In genomic region chr11:66248903-66249302, GRCh38 we compare ENCODE assay signal across 16 cellular contexts. TPM values are rescaled to one million over a fixed set of nuclear protein-coding genes. Genes with fewer than 3 reads are reported as not detected.
DNase-seq lines count a peak whose midpoint lies in the region; ATAC-seq, FAIRE-seq and TF ChIP-seq lines count a peak whose summit lies in the region.
"Had no signal": no experiment of that assay in that cellular context is flagged by ENCODE, and none has a peak within 500 bp of the region (broad histone marks: within the 10 kb centered on the region; RNA-seq: fewer than 3 reads in every experiment).

No MANE protein-coding gene starts in this region.

- TF ChIP-seq EP300 in HepG2 (IDR thresholded peaks at IDR 0.05; ENCODE audit: low read depth in 2 of 2, low read length in 2 of 2): no peak
- TF ChIP-seq EP300 in HepG2 (CRISPR knock-in tag; IDR thresholded peaks at IDR 0.05; ENCODE audit: borderline replicate concordance): no peak

- H3K9ac ChIP-seq in HepG2 (ENCODE audit: insufficient read depth, low read depth, low read length): no peak overlapping the region
- H3K9ac ChIP-seq: KMS-11 had no signal

- peaks cover 8% of the 10 kb centered on the region for H3K36me3 Mint-ChIP-seq in T-helper 17 cell (ENCODE audit: low read depth)
- peaks cover 0 to 50% (median 0%) of the 10 kb centered on the region in 3 donors for H3K36me3 Mint-ChIP-seq in naive thymus-derived CD8-positive, alpha-beta T cell

- H3K27me3 Mint-ChIP-seq in T-helper 17 cell: no peaks in the 10 kb centered on the region
- no peaks in the 10 kb centered on the region for H3K27me3 Mint-ChIP-seq in naive thymus-derived CD8-positive, alpha-beta T cell

- 79% methylated on average over 6 of the region's 6 CpGs for whole genome bisulfite sequencing in HepG2 (ENCODE audit: low lambda C conversion rate)
- 93% methylated on average over 3 of the region's 6 CpGs for WGBS in right lobe of liver (ENCODE audit: insufficient coverage, low coverage, low lambda C conversion rate, missing lambda C conversion rate)

- no peaks in the 10 kb centered on the region for H3K9me3 Mint-ChIP-seq in naive thymus-derived CD8-positive, alpha-beta T cell
- H3K9me3 Mint-ChIP-seq: HFFc6 had no signal

- H3K36me3 ChIP-seq in HepG2 (replicated peaks in 1 of 2; ENCODE audit: control insufficient read depth in 1 of 2, insufficient read depth in 2 of 2, low read length in 2 of 2) (no peaks in the 10 kb centered on the region), right lobe of liver (no peaks in the 10 kb centered on the region)
- H3K36me3 ChIP-seq: BE2C had no signal

- POLR2A ChIA-PET in HepG2 (lab: Yijun Ruan, JAX): no interaction called here
- POLR2A ChIA-PET in naive thymus-derived CD8-positive, alpha-beta T cell (lab: Charles Lee): no interaction called here

- no peak for TF ChIP-seq POLR2A in HepG2 (IDR thresholded peaks at IDR 0.05; ENCODE audit: insufficient read depth in 1 of 2, low read depth in 2 of 2, low read length in 2 of 2)
- TF ChIP-seq POLR2A in right lobe of liver (IDR thresholded peaks at IDR 0.05): no peak

- H2AFZ ChIP-seq in HepG2 (ENCODE audit: low read length): no peak overlapping the region
- H2AFZ ChIP-seq: PC-9 had no signal

- BruUV-seq in HepG2 (replicated peaks; lab: Mats Ljungman, UMichigan): no TSS peak

- no peaks in the 10 kb centered on the region for H4K20me1 ChIP-seq in HepG2 (ENCODE audit: insufficient read depth, low read length)

- no peak for TF ChIP-seq RAD21 in HepG2 (CRISPR knock-in tag; IDR thresholded peaks at IDR 0.05)

- no peak for DNase-seq in HepG2 (ENCODE audit: low spot score)
- no peak for DNase-seq in right lobe of liver
- DNase-seq in T-helper 17 cell: no peak
- no peak for DNase-seq in naive thymus-derived CD8-positive, alpha-beta T cell
- no peak for DNase-seq in activated CD4-positive, CD25-positive, alpha-beta regulatory T cell treated with anti-CD3 and anti-CD28 coated beads, Interleukin-2, amount 50 U/mL, for 72 hours
- no peak for DNase-seq in NCI-H226
- DNase-seq: ACHN, BE2C, GF-D8, HFFc6, MM.1S, NCI-H1105, NCI-H1694 treated with DMSO at 0.1 percent for 48 hours, NCI-H774, PC-9 had no signal

- H3K27ac ChIP-seq in HepG2 (ENCODE audit: extremely low read length, insufficient read depth, low read length) (no peak overlapping the region), right lobe of liver (no peak overlapping the region)
- H3K27ac ChIP-seq: KMS-11, PC-9 had no signal

- no peak for TF ChIP-seq CTCF in HepG2 (CRISPR knock-in tag; IDR thresholded peaks at IDR 0.05)
- no peak for TF ChIP-seq CTCF in right lobe of liver (IDR thresholded peaks at IDR 0.05)

- ATAC-seq in HepG2 (no peak), right lobe of liver (no peak), T-helper 17 cell (no peak)
- ATAC-seq in naive thymus-derived CD8-positive, alpha-beta T cell: no peak

- H3K9me3 ChIP-seq in HepG2 (ENCODE audit: low read length) (no peaks in the 10 kb centered on the region), right lobe of liver (no peaks in the 10 kb centered on the region), T-helper 17 cell (ENCODE audit: control insufficient read depth, low read length, poor library complexity, severe bottlenecking) (no peaks in the 10 kb centered on the region)
- H3K9me3 ChIP-seq: BE2C had no signal

- no peak for FAIRE-seq in HepG2 (lab: Jason Lieb, UNC)

- in situ Hi-C loops in HepG2 (cut with HindIII; ENCODE audit: extremely low pct_ligation_motif_present, low pct_unique_long_range_greater_than_20kb): no loop called here

- no peak overlapping the region for H3K4me3 Mint-ChIP-seq in T-helper 17 cell
- peak overlapping the region in 1 of 10 donors; percentile 11 for H3K4me3 Mint-ChIP-seq in naive thymus-derived CD8-positive, alpha-beta T cell
- H3K4me3 Mint-ChIP-seq: HFFc6 had no signal

- peaks cover 22% of the 10 kb centered on the region for H3K4me1 Mint-ChIP-seq in T-helper 17 cell
- peaks cover 4 to 32% (median 19%) of the 10 kb centered on the region in 4 donors for H3K4me1 Mint-ChIP-seq in naive thymus-derived CD8-positive, alpha-beta T cell

- no peak overlapping the region for H3K4me2 ChIP-seq in HepG2 (ENCODE audit: low read depth, low read length)
- H3K4me2 ChIP-seq: KMS-11, PC-9 had no signal

- no peaks in the 10 kb centered on the region for H3K27me3 ChIP-seq in HepG2 (ENCODE audit: control insufficient read depth in 1 of 2, insufficient read depth in 2 of 2, low read length in 2 of 2)
- no peaks in the 10 kb centered on the region for H3K27me3 ChIP-seq in right lobe of liver
- H3K27me3 ChIP-seq: BE2C had no signal

- intact Hi-C loops in HepG2 (cut with micrococcal nuclease; ENCODE audit: unreplicated experiment) (no loop called here), right lobe of liver (cut with DNase I) (no loop called here)

- H3K27ac Mint-ChIP-seq in T-helper 17 cell: peak overlapping the region; percentile 95
- peak overlapping the region in 7 of 10 donors; percentile 3 to 70 (median 62) for H3K27ac Mint-ChIP-seq in naive thymus-derived CD8-positive, alpha-beta T cell
- H3K27ac Mint-ChIP-seq: HFFc6 had no signal

- CTCF ChIA-PET in HepG2 (lab: Yijun Ruan, JAX; ENCODE audit: low intra/inter-chr PET ratio, low total read pairs): no interaction called here

- H3K79me2 ChIP-seq in HepG2 (ENCODE audit: insufficient read depth, low read length): no peaks in the 10 kb centered on the region

- H3K4me1 ChIP-seq in HepG2 (ENCODE audit: insufficient read depth, low read length): no peaks in the 10 kb centered on the region
- no peaks in the 10 kb centered on the region for H3K4me1 ChIP-seq in right lobe of liver
- H3K4me1 ChIP-seq: BE2C had no signal

- H3K4me3 ChIP-seq in HepG2 (replicated peaks in 1 of 3; ENCODE audit: insufficient read depth in 1 of 3, low read depth in 2 of 3, low read length in 3 of 3) (no peak overlapping the region), right lobe of liver (no peak overlapping the region)
- H3K4me3 ChIP-seq: PC-9 had no signal

RNA-seq across cellular contexts. Expression of gene KLC2, which starts 8.6 kb away (rescaled TPM):
- total RNA-seq in HepG2 (2016; rRNA removed; fragmentation: Illumina TruSeq; extraction: Trizol) (5.8 and 8.9 TPM in 2 replicates), right lobe of liver (10 to 100 TPM in 1 of 6 experiments, 1 to 10 TPM in 5; 3.8 to 11.5 (median 6.3) TPM), T-helper 17 cell (10 to 100 TPM; 55.1 to 58.3 TPM)
- total RNA-seq in HepG2 (2016; cell fraction: cytosol; rRNA removed; fragmentation: Illumina TruSeq; extraction: Trizol; ENCODE audit: low read depth): 2.9 and 4.1 TPM in 2 replicates
- total RNA-seq in HepG2 (2016; cell fraction: insoluble cytoplasmic fraction; rRNA removed; fragmentation: Illumina TruSeq; extraction: Trizol): 6.4 and 10.4 TPM in 2 replicates
- total RNA-seq in HepG2 (2016; cell fraction: membrane; rRNA removed; fragmentation: Illumina TruSeq; extraction: Trizol): 5.1 and 5.2 TPM in 2 replicates
- total RNA-seq in HepG2 (2016; cell fraction: nucleus; rRNA removed; fragmentation: Illumina TruSeq; extraction: Trizol): 7.2 and 9.9 TPM in 2 replicates
- 9.2 and 13.5 TPM in 2 replicates for polyA plus RNA-seq in HepG2 (2011; rRNA removed)
- polyA plus RNA-seq in HepG2 (2011; cell fraction: cytosol; rRNA removed): 6.2 and 8.0 TPM in 2 replicates
- polyA plus RNA-seq in HepG2 (2011; cell fraction: nucleus; rRNA removed): 37.0 and 38.9 TPM in 2 replicates
- 8.0 and 20.4 TPM in 2 replicates for polyA plus RNA-seq in HepG2 (2012)
- polyA plus RNA-seq in HepG2 (2016; cell fraction: cytosol; fragmentation: Illumina TruSeq; extraction: Trizol; ENCODE audit: low read depth): 2.3 and 2.5 TPM in 2 replicates
- 10.3 and 13.3 TPM in 2 replicates for polyA plus RNA-seq in HepG2 (2016; cell fraction: insoluble cytoplasmic fraction; fragmentation: Illumina TruSeq; extraction: Trizol; ENCODE audit: low read depth)
- polyA plus RNA-seq in HepG2 (2016; cell fraction: membrane; fragmentation: Illumina TruSeq; extraction: Trizol; ENCODE audit: low read depth): 4.7 and 5.2 TPM in 2 replicates
- 23.2 and 27.0 TPM in 2 replicates for polyA plus RNA-seq in HepG2 (2016; cell fraction: nucleus; fragmentation: Illumina TruSeq; extraction: Trizol; ENCODE audit: insufficient read depth, low read depth)
- 17.2 and 38.7 TPM in 2 replicates for polyA minus RNA-seq in HepG2 (2011; rRNA and poly(A)+ RNA removed; ENCODE audit: low replicate concordance)
- 5.8 and 6.9 TPM in 2 replicates for polyA minus RNA-seq in HepG2 (2011; cell fraction: cytosol; rRNA and poly(A)+ RNA removed)
- polyA minus RNA-seq in HepG2 (2011; cell fraction: nucleus; rRNA and poly(A)+ RNA removed): 6.4 and 8.5 TPM in 2 replicates
- 10 to 100 TPM; 35.7 to 38.4 TPM for total RNA-seq in naive thymus-derived CD8-positive, alpha-beta T cell
- 1 to 10 TPM; 3.7 to 8.1 (median 6.1) TPM for polyA plus RNA-seq in naive thymus-derived CD8-positive, alpha-beta T cell

RNA-seq across cellular contexts. Expression of gene RAB1B, which starts 19.5 kb away (rescaled TPM):
- total RNA-seq in HepG2 (2016; rRNA removed; fragmentation: Illumina TruSeq; extraction: Trizol) (73.7 and 77.9 TPM in 2 replicates), right lobe of liver (10 to 100 TPM; 52.3 to 69.0 (median 59.6) TPM), T-helper 17 cell (10 to 100 TPM; 72.8 to 89.1 TPM)
- total RNA-seq in HepG2 (2016; cell fraction: cytosol; rRNA removed; fragmentation: Illumina TruSeq; extraction: Trizol; ENCODE audit: low read depth): 22.8 and 24.5 TPM in 2 replicates
- total RNA-seq in HepG2 (2016; cell fraction: insoluble cytoplasmic fraction; rRNA removed; fragmentation: Illumina TruSeq; extraction: Trizol): 71.1 and 82.5 TPM in 2 replicates
- total RNA-seq in HepG2 (2016; cell fraction: membrane; rRNA removed; fragmentation: Illumina TruSeq; extraction: Trizol): 43.6 and 49.5 TPM in 2 replicates
- 29.4 and 33.2 TPM in 2 replicates for total RNA-seq in HepG2 (2016; cell fraction: nucleus; rRNA removed; fragmentation: Illumina TruSeq; extraction: Trizol)
- polyA plus RNA-seq in HepG2 (2011; rRNA removed): 87.9 and 97.8 TPM in 2 replicates
- polyA plus RNA-seq in HepG2 (2011; cell fraction: cytosol; rRNA removed): 86.4 and 116 TPM in 2 replicates
- 58.8 and 60.5 TPM in 2 replicates for polyA plus RNA-seq in HepG2 (2011; cell fraction: nucleus; rRNA removed)
- polyA plus RNA-seq in HepG2 (2012): 48.5 and 57.1 TPM in 2 replicates
- 28.9 and 32.8 TPM in 2 replicates for polyA plus RNA-seq in HepG2 (2016; cell fraction: cytosol; fragmentation: Illumina TruSeq; extraction: Trizol; ENCODE audit: low read depth)
- 89.9 and 95.0 TPM in 2 replicates for polyA plus RNA-seq in HepG2 (2016; cell fraction: insoluble cytoplasmic fraction; fragmentation: Illumina TruSeq; extraction: Trizol; ENCODE audit: low read depth)
- polyA plus RNA-seq in HepG2 (2016; cell fraction: membrane; fragmentation: Illumina TruSeq; extraction: Trizol; ENCODE audit: low read depth): 51.2 TPM in 2 replicates
- polyA plus RNA-seq in HepG2 (2016; cell fraction: nucleus; fragmentation: Illumina TruSeq; extraction: Trizol; ENCODE audit: insufficient read depth, low read depth): 63.8 and 71.2 TPM in 2 replicates
- polyA minus RNA-seq in HepG2 (2011; rRNA and poly(A)+ RNA removed; ENCODE audit: low replicate concordance): 142 and 271 TPM in 2 replicates
- polyA minus RNA-seq in HepG2 (2011; cell fraction: cytosol; rRNA and poly(A)+ RNA removed): 48.5 and 50.0 TPM in 2 replicates
- 7.7 and 9.4 TPM in 2 replicates for polyA minus RNA-seq in HepG2 (2011; cell fraction: nucleus; rRNA and poly(A)+ RNA removed)
- total RNA-seq in naive thymus-derived CD8-positive, alpha-beta T cell: 10 to 100 TPM; 68.4 to 69.2 TPM
- polyA plus RNA-seq in naive thymus-derived CD8-positive, alpha-beta T cell: 10 to 100 TPM; 13.1 to 16.1 (median 14.0) TPM

RNA-seq across cellular contexts. Expression of gene CNIH2, which starts 29.1 kb away (rescaled TPM):
- total RNA-seq in HepG2 (2016; rRNA removed; fragmentation: Illumina TruSeq; extraction: Trizol): 0.18 and 0.60 TPM in 2 replicates
- 0.44 and 1.2 TPM in 2 replicates for total RNA-seq in HepG2 (2016; cell fraction: cytosol; rRNA removed; fragmentation: Illumina TruSeq; extraction: Trizol; ENCODE audit: low read depth)
- total RNA-seq in HepG2 (2016; cell fraction: insoluble cytoplasmic fraction; rRNA removed; fragmentation: Illumina TruSeq; extraction: Trizol): 0.13 and 0.17 TPM in 2 replicates
- total RNA-seq in HepG2 (2016; cell fraction: membrane; rRNA removed; fragmentation: Illumina TruSeq; extraction: Trizol): 1.2 TPM in 2 replicates
- total RNA-seq in HepG2 (2016; cell fraction: nucleus; rRNA removed; fragmentation: Illumina TruSeq; extraction: Trizol): 0.47 and 0.69 TPM in 2 replicates
- 0.25 and 0.69 TPM in 2 replicates for polyA plus RNA-seq in HepG2 (2011; rRNA removed)
- 0.32 and 0.35 TPM in 2 replicates for polyA plus RNA-seq in HepG2 (2011; cell fraction: cytosol; rRNA removed)
- 0.47 and 0.55 TPM in 2 replicates for polyA plus RNA-seq in HepG2 (2011; cell fraction: nucleus; rRNA removed)
- 0.09 and 0.23 TPM in 2 replicates for polyA plus RNA-seq in HepG2 (2012)
- 4.5 and 4.9 TPM in 2 replicates for polyA plus RNA-seq in HepG2 (2016; cell fraction: cytosol; fragmentation: Illumina TruSeq; extraction: Trizol; ENCODE audit: low read depth)
- polyA plus RNA-seq in HepG2 (2016; cell fraction: insoluble cytoplasmic fraction; fragmentation: Illumina TruSeq; extraction: Trizol; ENCODE audit: low read depth): 0.73 and 0.97 TPM in 2 replicates
- 4.7 and 4.8 TPM in 2 replicates for polyA plus RNA-seq in HepG2 (2016; cell fraction: membrane; fragmentation: Illumina TruSeq; extraction: Trizol; ENCODE audit: low read depth)
- polyA plus RNA-seq in HepG2 (2016; cell fraction: nucleus; fragmentation: Illumina TruSeq; extraction: Trizol; ENCODE audit: insufficient read depth, low read depth): 0.59 and 1.3 TPM in 2 replicates
- polyA minus RNA-seq in HepG2 (2011; rRNA and poly(A)+ RNA removed; ENCODE audit: low replicate concordance): 0.26 TPM in 1 of 2 replicates, not detected in the other
- not detected in 2 replicates for polyA minus RNA-seq in HepG2 (2011; cell fraction: cytosol; rRNA and poly(A)+ RNA removed)
- polyA minus RNA-seq in HepG2 (2011; cell fraction: nucleus; rRNA and poly(A)+ RNA removed): not detected in 2 replicates
- total RNA-seq in right lobe of liver: under 1 TPM in 2 of 6 experiments, not detected in 4; 0.26 to 0.51 TPM
- 10 to 100 TPM in 1 of 2 donors, 1 to 10 TPM in 1; 9.0 to 14.4 TPM for total RNA-seq in T-helper 17 cell
- 1 to 10 TPM; 1.1 to 2.8 TPM for total RNA-seq in naive thymus-derived CD8-positive, alpha-beta T cell
- not detected for polyA plus RNA-seq in naive thymus-derived CD8-positive, alpha-beta T cell

RNA-seq across cellular contexts. Expression of gene YIF1A, which starts 40.0 kb away (rescaled TPM):
- total RNA-seq in HepG2 (2016; rRNA removed; fragmentation: Illumina TruSeq; extraction: Trizol) (78.9 and 145 TPM in 2 replicates), right lobe of liver (100 to 1,000 TPM in 3 of 6 experiments, 10 to 100 TPM in 3; 75.0 to 170 (median 97.9) TPM), T-helper 17 cell (10 to 100 TPM; 32.6 to 35.1 TPM)
- 67.9 and 97.5 TPM in 2 replicates for total RNA-seq in HepG2 (2016; cell fraction: cytosol; rRNA removed; fragmentation: Illumina TruSeq; extraction: Trizol; ENCODE audit: low read depth)
- total RNA-seq in HepG2 (2016; cell fraction: insoluble cytoplasmic fraction; rRNA removed; fragmentation: Illumina TruSeq; extraction: Trizol): 79.1 and 144 TPM in 2 replicates
- 74.6 and 94.5 TPM in 2 replicates for total RNA-seq in HepG2 (2016; cell fraction: membrane; rRNA removed; fragmentation: Illumina TruSeq; extraction: Trizol)
- 100 and 123 TPM in 2 replicates for total RNA-seq in HepG2 (2016; cell fraction: nucleus; rRNA removed; fragmentation: Illumina TruSeq; extraction: Trizol)
- polyA plus RNA-seq in HepG2 (2011; rRNA removed): 133 and 166 TPM in 2 replicates
- 145 and 216 TPM in 2 replicates for polyA plus RNA-seq in HepG2 (2011; cell fraction: cytosol; rRNA removed)
- polyA plus RNA-seq in HepG2 (2011; cell fraction: nucleus; rRNA removed): 188 and 197 TPM in 2 replicates
- polyA plus RNA-seq in HepG2 (2012): 82.1 and 113 TPM in 2 replicates
- polyA plus RNA-seq in HepG2 (2016; cell fraction: cytosol; fragmentation: Illumina TruSeq; extraction: Trizol; ENCODE audit: low read depth): 70.4 and 85.6 TPM in 2 replicates
- 74.0 and 87.7 TPM in 2 replicates for polyA plus RNA-seq in HepG2 (2016; cell fraction: insoluble cytoplasmic fraction; fragmentation: Illumina TruSeq; extraction: Trizol; ENCODE audit: low read depth)
- polyA plus RNA-seq in HepG2 (2016; cell fraction: membrane; fragmentation: Illumina TruSeq; extraction: Trizol; ENCODE audit: low read depth): 69.4 and 78.0 TPM in 2 replicates
- 157 and 186 TPM in 2 replicates for polyA plus RNA-seq in HepG2 (2016; cell fraction: nucleus; fragmentation: Illumina TruSeq; extraction: Trizol; ENCODE audit: insufficient read depth, low read depth)
- polyA minus RNA-seq in HepG2 (2011; rRNA and poly(A)+ RNA removed; ENCODE audit: low replicate concordance): 241 and 330 TPM in 2 replicates
- polyA minus RNA-seq in HepG2 (2011; cell fraction: cytosol; rRNA and poly(A)+ RNA removed): 159 and 162 TPM in 2 replicates
- polyA minus RNA-seq in HepG2 (2011; cell fraction: nucleus; rRNA and poly(A)+ RNA removed): 44.9 and 46.5 TPM in 2 replicates
- 10 to 100 TPM; 26.9 to 36.8 TPM for total RNA-seq in naive thymus-derived CD8-positive, alpha-beta T cell
- 10 to 100 TPM; 49.1 to 59.9 (median 53.9) TPM for polyA plus RNA-seq in naive thymus-derived CD8-positive, alpha-beta T cell

RNA-seq across cellular contexts. Expression of gene TMEM151A, which starts 42.8 kb away (rescaled TPM):
- 0.10 and 0.18 TPM in 2 replicates for total RNA-seq in HepG2 (2016; rRNA removed; fragmentation: Illumina TruSeq; extraction: Trizol)
- 0.09 and 0.10 TPM in 2 replicates for total RNA-seq in HepG2 (2016; cell fraction: cytosol; rRNA removed; fragmentation: Illumina TruSeq; extraction: Trizol; ENCODE audit: low read depth)
- total RNA-seq in HepG2 (2016; cell fraction: insoluble cytoplasmic fraction; rRNA removed; fragmentation: Illumina TruSeq; extraction: Trizol): 0.09 and 0.13 TPM in 2 replicates
- total RNA-seq in HepG2 (2016; cell fraction: membrane; rRNA removed; fragmentation: Illumina TruSeq; extraction: Trizol): 0.10 and 0.15 TPM in 2 replicates
- 0.13 and 0.19 TPM in 2 replicates for total RNA-seq in HepG2 (2016; cell fraction: nucleus; rRNA removed; fragmentation: Illumina TruSeq; extraction: Trizol)
- 0.33 and 0.48 TPM in 2 replicates for polyA plus RNA-seq in HepG2 (2011; rRNA removed)
- 0.35 and 0.48 TPM in 2 replicates for polyA plus RNA-seq in HepG2 (2011; cell fraction: cytosol; rRNA removed)
- 0.74 and 0.76 TPM in 2 replicates for polyA plus RNA-seq in HepG2 (2011; cell fraction: nucleus; rRNA removed)
- polyA plus RNA-seq in HepG2 (2012): 0.40 and 0.52 TPM in 2 replicates
- 0.07 TPM in 1 of 2 replicates, not detected in the other for polyA plus RNA-seq in HepG2 (2016; cell fraction: cytosol; fragmentation: Illumina TruSeq; extraction: Trizol; ENCODE audit: low read depth)
- polyA plus RNA-seq in HepG2 (2016; cell fraction: insoluble cytoplasmic fraction; fragmentation: Illumina TruSeq; extraction: Trizol; ENCODE audit: low read depth): 0.14 and 0.15 TPM in 2 replicates
- 0.11 and 0.16 TPM in 2 replicates for polyA plus RNA-seq in HepG2 (2016; cell fraction: membrane; fragmentation: Illumina TruSeq; extraction: Trizol; ENCODE audit: low read depth)
- 0.17 and 0.18 TPM in 2 replicates for polyA plus RNA-seq in HepG2 (2016; cell fraction: nucleus; fragmentation: Illumina TruSeq; extraction: Trizol; ENCODE audit: insufficient read depth, low read depth)
- 0.09 and 1.0 TPM in 2 replicates for polyA minus RNA-seq in HepG2 (2011; rRNA and poly(A)+ RNA removed; ENCODE audit: low replicate concordance)
- 0.26 and 0.30 TPM in 2 replicates for polyA minus RNA-seq in HepG2 (2011; cell fraction: cytosol; rRNA and poly(A)+ RNA removed)
- polyA minus RNA-seq in HepG2 (2011; cell fraction: nucleus; rRNA and poly(A)+ RNA removed): 0.62 and 0.77 TPM in 2 replicates
- total RNA-seq in right lobe of liver: under 1 TPM in 4 of 6 experiments, not detected in 2; 0.13 to 0.86 (median 0.45) TPM
- total RNA-seq in T-helper 17 cell: under 1 TPM; 0.16 to 0.32 TPM
- total RNA-seq in naive thymus-derived CD8-positive, alpha-beta T cell: under 1 TPM in 1 of 2 experiments, not detected in 1; 0.13 TPM
- polyA plus RNA-seq in naive thymus-derived CD8-positive, alpha-beta T cell: not detected
